ENCODE assay signal across 1 cellular context in the genomic region with DNA sequence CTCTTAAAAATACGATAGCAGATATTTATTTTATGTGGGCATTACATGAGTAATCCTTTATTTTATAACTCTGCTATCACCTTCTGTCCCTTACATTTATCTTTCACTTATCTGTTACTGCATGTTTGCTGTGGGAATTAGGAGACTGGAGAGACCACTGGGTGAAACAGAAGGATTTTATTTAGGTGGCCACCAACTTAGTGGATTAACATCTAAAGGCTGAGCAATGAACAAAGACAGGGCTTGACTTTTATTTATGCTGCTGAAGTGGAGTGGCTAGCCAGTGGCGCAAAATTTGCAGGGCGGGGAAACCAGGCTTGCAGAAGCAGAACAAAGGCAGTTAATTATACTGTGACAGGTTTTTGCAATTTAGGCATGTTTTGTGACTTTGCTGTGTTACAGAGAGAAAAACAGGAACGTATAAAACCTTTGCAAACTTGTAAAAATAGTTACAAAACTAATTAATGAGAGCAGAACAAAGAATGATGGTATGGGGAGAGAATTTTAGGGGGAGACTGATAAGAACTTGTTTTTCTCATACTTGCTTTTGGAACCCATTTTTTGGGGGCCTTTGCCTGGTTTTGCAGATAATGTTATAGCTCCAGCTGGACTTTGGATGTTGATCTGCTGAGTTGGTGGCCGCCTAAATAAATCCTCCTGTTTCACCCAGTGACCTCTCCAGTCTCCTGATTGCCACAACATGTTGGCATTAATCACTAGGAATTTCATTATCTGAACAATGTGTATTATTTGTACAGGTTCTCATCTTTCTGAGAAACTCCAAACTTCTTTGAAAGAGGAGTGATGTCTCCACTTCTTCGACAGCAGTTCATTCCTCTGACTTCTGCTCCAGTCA.
TF ChIP-seq lines count a peak whose summit lies in the region.

No MANE protein-coding gene starts in this region.

TF ChIP-seq in K562, 482 proteins besides CTCF, POLR2A, EP300 and RAD21:
- peak; percentile 31 to 78; a peak in 3 of 4 replicates for TF ChIP-seq TRIM24 (IDR thresholded peaks at IDR 0.05)
- TF ChIP-seq MAZ (CRISPR knock-in tag; conservative IDR thresholded peaks at IDR 0.05 in 1 of 2, IDR thresholded peaks at IDR 0.05 in 1 of 2): 0 out of 4 replicates have a peak, but pooled peaks of 1 of the 2 experiments have one; percentile 32
- TF ChIP-seq, protein P1, sequence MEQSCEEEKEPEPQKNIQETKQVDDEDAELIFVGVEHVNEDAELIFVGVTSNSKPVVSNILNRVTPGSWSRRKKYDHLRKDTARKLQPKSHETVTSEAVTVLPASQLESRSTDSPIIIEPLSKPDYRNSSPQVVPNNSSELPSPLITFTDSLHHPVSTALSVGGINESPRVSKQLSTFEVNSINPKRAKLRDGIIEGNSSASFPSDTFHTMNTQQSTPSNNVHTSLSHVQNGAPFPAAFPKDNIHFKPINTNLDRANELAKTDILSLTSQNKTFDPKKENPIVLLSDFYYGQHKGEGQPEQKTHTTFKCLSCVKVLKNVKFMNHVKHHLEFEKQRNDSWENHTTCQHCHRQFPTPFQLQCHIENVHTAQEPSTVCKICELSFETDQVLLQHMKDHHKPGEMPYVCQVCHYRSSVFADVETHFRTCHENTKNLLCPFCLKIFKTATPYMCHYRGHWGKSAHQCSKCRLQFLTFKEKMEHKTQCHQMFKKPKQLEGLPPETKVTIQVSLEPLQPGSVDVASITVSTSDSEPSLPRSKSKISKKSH (CRISPR knock-in tag; IDR thresholded peaks at IDR 0.05): peak; percentile 95
- 0 out of 4 replicates have a peak, but pooled peaks of 1 of the 2 experiments have one; percentile 26 for TF ChIP-seq ARNT (IDR thresholded peaks at IDR 0.05)
- TF ChIP-seq, protein P2, sequence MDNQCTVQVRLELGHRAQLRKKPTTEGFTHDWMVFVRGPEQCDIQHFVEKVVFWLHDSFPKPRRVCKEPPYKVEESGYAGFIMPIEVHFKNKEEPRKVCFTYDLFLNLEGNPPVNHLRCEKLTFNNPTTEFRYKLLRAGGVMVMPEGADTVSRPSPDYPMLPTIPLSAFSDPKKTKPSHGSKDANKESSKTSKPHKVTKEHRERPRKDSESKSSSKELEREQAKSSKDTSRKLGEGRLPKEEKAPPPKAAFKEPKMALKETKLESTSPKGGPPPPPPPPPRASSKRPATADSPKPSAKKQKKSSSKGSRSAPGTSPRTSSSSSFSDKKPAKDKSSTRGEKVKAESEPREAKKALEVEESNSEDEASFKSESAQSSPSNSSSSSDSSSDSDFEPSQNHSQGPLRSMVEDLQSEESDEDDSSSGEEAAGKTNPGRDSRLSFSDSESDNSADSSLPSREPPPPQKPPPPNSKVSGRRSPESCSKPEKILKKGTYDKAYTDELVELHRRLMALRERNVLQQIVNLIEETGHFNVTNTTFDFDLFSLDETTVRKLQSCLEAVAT (IDR thresholded peaks at IDR 0.05): 0 out of 4 replicates have a peak, but pooled peaks of 1 of the 2 experiments have one; percentile 30
- TF ChIP-seq EWSR1 (IDR thresholded peaks at IDR 0.05; ENCODE audit: borderline replicate concordance, low read depth, partially characterized antibody): no peak
- TF ChIP-seq TRIM28 (IDR thresholded peaks at IDR 0.05): peak; percentile 97
- TF ChIP-seq GTF2E2 (tag; IDR thresholded peaks at IDR 0.05): no peak
- no peak for TF ChIP-seq HMG20B (CRISPR knock-in tag; IDR thresholded peaks at IDR 0.05)
- peak; percentile 83 for TF ChIP-seq XRCC3 (IDR thresholded peaks at IDR 0.05)
- no peak for TF ChIP-seq ASH1L (IDR thresholded peaks at IDR 0.05; ENCODE audit: borderline replicate concordance, low read depth, partially characterized antibody)
- TF ChIP-seq HLTF (IDR thresholded peaks at IDR 0.05): peak; percentile 97
- TF ChIP-seq ZNF212 (CRISPR knock-in tag; IDR thresholded peaks at IDR 0.05): no peak
- peak; percentile 99 for TF ChIP-seq CBX5 (IDR thresholded peaks at IDR 0.05; ENCODE audit: borderline replicate concordance, low read depth)
- TF ChIP-seq STAT5A (IDR thresholded peaks at IDR 0.05; ENCODE audit: borderline replicate concordance, low read length): 0 out of 2 replicates have a peak, but pooled peaks have one; percentile 12
- TF ChIP-seq, protein P3, sequence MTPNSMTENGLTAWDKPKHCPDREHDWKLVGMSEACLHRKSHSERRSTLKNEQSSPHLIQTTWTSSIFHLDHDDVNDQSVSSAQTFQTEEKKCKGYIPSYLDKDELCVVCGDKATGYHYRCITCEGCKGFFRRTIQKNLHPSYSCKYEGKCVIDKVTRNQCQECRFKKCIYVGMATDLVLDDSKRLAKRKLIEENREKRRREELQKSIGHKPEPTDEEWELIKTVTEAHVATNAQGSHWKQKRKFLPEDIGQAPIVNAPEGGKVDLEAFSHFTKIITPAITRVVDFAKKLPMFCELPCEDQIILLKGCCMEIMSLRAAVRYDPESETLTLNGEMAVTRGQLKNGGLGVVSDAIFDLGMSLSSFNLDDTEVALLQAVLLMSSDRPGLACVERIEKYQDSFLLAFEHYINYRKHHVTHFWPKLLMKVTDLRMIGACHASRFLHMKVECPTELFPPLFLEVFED (CRISPR knock-in tag; conservative IDR thresholded peaks at IDR 0.05): no peak
- TF ChIP-seq, protein P4, sequence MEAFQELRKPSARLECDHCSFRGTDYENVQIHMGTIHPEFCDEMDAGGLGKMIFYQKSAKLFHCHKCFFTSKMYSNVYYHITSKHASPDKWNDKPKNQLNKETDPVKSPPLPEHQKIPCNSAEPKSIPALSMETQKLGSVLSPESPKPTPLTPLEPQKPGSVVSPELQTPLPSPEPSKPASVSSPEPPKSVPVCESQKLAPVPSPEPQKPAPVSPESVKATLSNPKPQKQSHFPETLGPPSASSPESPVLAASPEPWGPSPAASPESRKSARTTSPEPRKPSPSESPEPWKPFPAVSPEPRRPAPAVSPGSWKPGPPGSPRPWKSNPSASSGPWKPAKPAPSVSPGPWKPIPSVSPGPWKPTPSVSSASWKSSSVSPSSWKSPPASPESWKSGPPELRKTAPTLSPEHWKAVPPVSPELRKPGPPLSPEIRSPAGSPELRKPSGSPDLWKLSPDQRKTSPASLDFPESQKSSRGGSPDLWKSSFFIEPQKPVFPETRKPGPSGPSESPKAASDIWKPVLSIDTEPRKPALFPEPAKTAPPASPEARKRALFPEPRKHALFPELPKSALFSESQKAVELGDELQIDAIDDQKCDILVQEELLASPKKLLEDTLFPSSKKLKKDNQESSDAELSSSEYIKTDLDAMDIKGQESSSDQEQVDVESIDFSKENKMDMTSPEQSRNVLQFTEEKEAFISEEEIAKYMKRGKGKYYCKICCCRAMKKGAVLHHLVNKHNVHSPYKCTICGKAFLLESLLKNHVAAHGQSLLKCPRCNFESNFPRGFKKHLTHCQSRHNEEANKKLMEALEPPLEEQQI (IDR thresholded peaks at IDR 0.05): peak; percentile 30; the same call in 1 of the 2 replicates
- TF ChIP-seq, protein P5, sequence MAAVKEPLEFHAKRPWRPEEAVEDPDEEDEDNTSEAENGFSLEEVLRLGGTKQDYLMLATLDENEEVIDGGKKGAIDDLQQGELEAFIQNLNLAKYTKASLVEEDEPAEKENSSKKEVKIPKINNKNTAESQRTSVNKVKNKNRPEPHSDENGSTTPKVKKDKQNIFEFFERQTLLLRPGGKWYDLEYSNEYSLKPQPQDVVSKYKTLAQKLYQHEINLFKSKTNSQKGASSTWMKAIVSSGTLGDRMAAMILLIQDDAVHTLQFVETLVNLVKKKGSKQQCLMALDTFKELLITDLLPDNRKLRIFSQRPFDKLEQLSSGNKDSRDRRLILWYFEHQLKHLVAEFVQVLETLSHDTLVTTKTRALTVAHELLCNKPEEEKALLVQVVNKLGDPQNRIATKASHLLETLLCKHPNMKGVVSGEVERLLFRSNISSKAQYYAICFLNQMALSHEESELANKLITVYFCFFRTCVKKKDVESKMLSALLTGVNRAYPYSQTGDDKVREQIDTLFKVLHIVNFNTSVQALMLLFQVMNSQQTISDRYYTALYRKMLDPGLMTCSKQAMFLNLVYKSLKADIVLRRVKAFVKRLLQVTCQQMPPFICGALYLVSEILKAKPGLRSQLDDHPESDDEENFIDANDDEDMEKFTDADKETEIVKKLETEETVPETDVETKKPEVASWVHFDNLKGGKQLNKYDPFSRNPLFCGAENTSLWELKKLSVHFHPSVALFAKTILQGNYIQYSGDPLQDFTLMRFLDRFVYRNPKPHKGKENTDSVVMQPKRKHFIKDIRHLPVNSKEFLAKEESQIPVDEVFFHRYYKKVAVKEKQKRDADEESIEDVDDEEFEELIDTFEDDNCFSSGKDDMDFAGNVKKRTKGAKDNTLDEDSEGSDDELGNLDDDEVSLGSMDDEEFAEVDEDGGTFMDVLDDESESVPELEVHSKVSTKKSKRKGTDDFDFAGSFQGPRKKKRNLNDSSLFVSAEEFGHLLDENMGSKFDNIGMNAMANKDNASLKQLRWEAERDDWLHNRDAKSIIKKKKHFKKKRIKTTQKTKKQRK (IDR thresholded peaks at IDR 0.05; ENCODE audit: borderline replicate concordance, low read depth, low read length): peak; percentile 79
- peak; percentile 82 for TF ChIP-seq ZEB2 (IDR thresholded peaks at IDR 0.05)
- TF ChIP-seq, protein P6, sequence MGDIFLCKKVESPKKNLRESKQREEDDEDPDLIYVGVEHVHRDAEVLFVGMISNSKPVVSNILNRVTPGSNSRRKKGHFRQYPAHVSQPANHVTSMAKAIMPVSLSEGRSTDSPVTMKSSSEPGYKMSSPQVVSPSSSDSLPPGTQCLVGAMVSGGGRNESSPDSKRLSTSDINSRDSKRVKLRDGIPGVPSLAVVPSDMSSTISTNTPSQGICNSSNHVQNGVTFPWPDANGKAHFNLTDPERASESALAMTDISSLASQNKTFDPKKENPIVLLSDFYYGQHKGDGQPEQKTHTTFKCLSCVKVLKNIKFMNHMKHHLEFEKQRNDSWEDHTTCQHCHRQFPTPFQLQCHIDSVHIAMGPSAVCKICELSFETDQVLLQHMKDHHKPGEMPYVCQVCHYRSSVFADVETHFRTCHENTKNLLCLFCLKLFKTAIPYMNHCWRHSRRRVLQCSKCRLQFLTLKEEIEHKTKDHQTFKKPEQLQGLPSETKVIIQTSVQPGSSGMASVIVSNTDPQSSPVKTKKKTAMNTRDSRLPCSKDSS (IDR thresholded peaks at IDR 0.05; ENCODE audit: low read depth, partially characterized antibody): peak; percentile 78
- peak; percentile 94 to 99 for TF ChIP-seq CBX3 (IDR thresholded peaks at IDR 0.05; ENCODE audit: borderline replicate concordance in 1 of 2, low read length in 2 of 2)
- no peak for TF ChIP-seq ZNF134 (CRISPR knock-in tag; conservative IDR thresholded peaks at IDR 0.05)
- TF ChIP-seq LEF1 (IDR thresholded peaks at IDR 0.05): 0 out of 2 replicates have a peak, but pooled peaks have one; percentile 24
- TF ChIP-seq RBM25 (IDR thresholded peaks at IDR 0.05; ENCODE audit: low read depth, low read length, severe bottlenecking): peak; percentile 48
- peak; percentile 86; the same call in 1 of the 2 replicates for TF ChIP-seq CBX1 (IDR thresholded peaks at IDR 0.05; ENCODE audit: low read depth)
- TF ChIP-seq JUN (IDR thresholded peaks at IDR 0.05; ENCODE audit: borderline replicate concordance, low read depth, low read length): peak; percentile 48; the same call in 1 of the 2 replicates
- TF ChIP-seq JUN (CRISPR knock-in tag; IDR thresholded peaks at IDR 0.05; ENCODE audit: borderline replicate concordance): no peak
- 0 out of 2 replicates have a peak, but pooled peaks have one; percentile 19 for TF ChIP-seq DPF2 (IDR thresholded peaks at IDR 0.05)
- 0 out of 2 replicates have a peak, but pooled peaks have one; percentile 35 for TF ChIP-seq RB1 (IDR thresholded peaks at IDR 0.05; ENCODE audit: low read depth)
